In the genomic region with DNA sequence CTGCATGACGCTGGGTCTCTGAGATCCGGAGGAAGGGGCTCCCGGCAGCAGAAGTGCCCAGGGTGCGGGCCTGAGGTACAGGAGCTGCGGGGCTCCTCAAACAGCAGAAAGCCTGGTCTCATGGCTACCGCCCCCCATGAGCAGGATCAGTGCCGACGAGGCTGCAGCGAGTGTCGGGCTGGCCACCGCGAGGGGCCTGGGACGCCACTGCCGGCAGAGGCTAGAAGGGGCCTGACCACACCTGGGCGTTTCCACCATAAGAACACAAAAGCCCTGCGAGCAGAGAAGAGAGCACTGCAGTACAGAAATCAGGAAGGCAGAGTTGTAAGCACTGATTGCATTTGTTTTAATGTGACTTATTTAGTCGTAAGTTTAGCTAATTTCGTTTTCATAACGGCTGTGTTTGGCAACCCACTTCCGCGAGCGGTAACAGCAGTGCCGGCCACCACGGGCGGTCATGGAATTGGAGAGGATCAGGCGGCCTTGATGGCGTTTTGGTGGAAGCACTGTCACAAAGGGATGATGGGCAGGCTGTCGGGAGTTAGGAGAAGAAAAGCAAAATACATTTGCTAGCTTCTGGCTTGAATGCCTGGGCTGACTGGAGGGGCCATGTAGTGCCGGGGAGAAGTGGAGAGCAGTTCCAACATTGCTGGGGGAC, we compare ENCODE assay signal across 22 cellular contexts.
DNase-seq lines count a peak whose midpoint lies in the region; ATAC-seq and TF ChIP-seq lines count a peak whose summit lies in the region.
"Had no signal": no experiment of that assay in that cellular context is flagged by ENCODE, and none has a peak within 500 bp of the region (broad histone marks: within the 10 kb centered on the region; RNA-seq: fewer than 3 reads in every experiment).

No MANE protein-coding gene starts in this region.

- no peak overlapping the region for H3K4me3 ChIP-seq in psoas muscle
- H3K4me3 ChIP-seq: heart left ventricle, right lobe of liver, transverse colon had no signal

- peak overlapping the region; percentile 16 for H3K4me3 Mint-ChIP-seq in CD4-positive, alpha-beta T cell
- peak overlapping the region; percentile 11 for H3K4me3 Mint-ChIP-seq in glutamatergic neuron (ENCODE audit: unreplicated experiment)
- no peak overlapping the region for H3K4me3 Mint-ChIP-seq in stimulated activated memory B cell treated with anti-CD40 and anti-IgM and Interleukin-4, amounts not matched to agents 10 μg/mL and 1 μg/mL and 100 μg/mL, for 72 hours
- H3K4me3 Mint-ChIP-seq: activated CD4-positive, alpha-beta T cell treated with anti-CD3 and anti-CD28 coated beads for 36 hours; activated naive CD8-positive, alpha-beta T cell treated with anti-CD3 and anti-CD28 coated beads, Interleukin-2, amount 10 ng/mL, durations not matched to agents 7 days and 5 days; activated T-helper 1 cell treated with anti-CD3 and anti-CD28 coated beads, Interleukin-12 subunit alpha, Interleukin-12 subunit beta, Interleukin-2, Interleukin-4 antibody, amounts not matched to agents 30 ng/mL and 10 ng/mL and 1 ng/mL, durations not matched to agents 14 hours and 24 hours and 36 hours had no signal

- peaks cover 77% of the 10 kb centered on the region for H3K4me1 ChIP-seq in psoas muscle

- H3K9me3 Mint-ChIP-seq in CD4-positive, alpha-beta T cell = no peaks in the 10 kb centered on the region
- peaks cover 13% of the 10 kb centered on the region for H3K9me3 Mint-ChIP-seq in glutamatergic neuron (ENCODE audit: unreplicated experiment)
- H3K9me3 Mint-ChIP-seq in stimulated activated memory B cell treated with anti-CD40 and anti-IgM and Interleukin-4, amounts not matched to agents 10 μg/mL and 1 μg/mL and 100 μg/mL, for 72 hours = no peaks in the 10 kb centered on the region
- H3K9me3 Mint-ChIP-seq: activated naive CD8-positive, alpha-beta T cell treated with anti-CD3 and anti-CD28 coated beads, Interleukin-2, amount 10 ng/mL, durations not matched to agents 7 days and 5 days; activated T-helper 1 cell treated with anti-CD3 and anti-CD28 coated beads, Interleukin-12 subunit alpha, Interleukin-12 subunit beta, Interleukin-2, Interleukin-4 antibody, amounts not matched to agents 30 ng/mL and 10 ng/mL and 1 ng/mL, durations not matched to agents 14 hours and 24 hours and 36 hours had no signal

- no peaks in the 10 kb centered on the region for H3K36me3 Mint-ChIP-seq in CD4-positive, alpha-beta T cell (ENCODE audit: low read depth)
- no peaks in the 10 kb centered on the region for H3K36me3 Mint-ChIP-seq in glutamatergic neuron (ENCODE audit: unreplicated experiment)
- peaks cover 5% of the 10 kb centered on the region for H3K36me3 Mint-ChIP-seq in stimulated activated memory B cell treated with anti-CD40 and anti-IgM and Interleukin-4, amounts not matched to agents 10 μg/mL and 1 μg/mL and 100 μg/mL, for 72 hours

- no peak for ATAC-seq in CD4-positive, alpha-beta T cell (ENCODE audit: poor library complexity)
- ATAC-seq in psoas muscle (no peak), HG03025 (IDR thresholded peaks at IDR 0.05; ENCODE audit: low FRiP score, unreplicated experiment) (no peak)
- no peak for ATAC-seq in stimulated activated memory B cell treated with anti-CD40 and anti-IgM and Interleukin-4, amounts not matched to agents 10 μg/mL and 1 μg/mL and 100 μg/mL, for 72 hours
- ATAC-seq: activated CD4-positive, alpha-beta T cell treated with anti-CD3 and anti-CD28 coated beads for 36 hours; right lobe of liver had no signal

- no peak overlapping the region for H3K27ac ChIP-seq in CD4-positive, alpha-beta T cell (ENCODE audit: low read depth, low read length)
- peak overlapping the region; percentile 97 for H3K27ac ChIP-seq in psoas muscle
- H3K27ac ChIP-seq: right lobe of liver had no signal

- 89 to 94% (median 93%) methylated on average over 29 of the region's 29 CpGs for WGBS in psoas muscle, 3 donors

- H3K27ac Mint-ChIP-seq in CD4-positive, alpha-beta T cell = no peak overlapping the region
- H3K27ac Mint-ChIP-seq in glutamatergic neuron (ENCODE audit: unreplicated experiment) = no peak overlapping the region
- no peak overlapping the region for H3K27ac Mint-ChIP-seq in stimulated activated memory B cell treated with anti-CD40 and anti-IgM and Interleukin-4, amounts not matched to agents 10 μg/mL and 1 μg/mL and 100 μg/mL, for 72 hours
- H3K27ac Mint-ChIP-seq: activated CD4-positive, alpha-beta T cell treated with anti-CD3 and anti-CD28 coated beads for 36 hours; activated naive CD8-positive, alpha-beta T cell treated with anti-CD3 and anti-CD28 coated beads, Interleukin-2, amount 10 ng/mL, durations not matched to agents 7 days and 5 days; activated T-helper 1 cell treated with anti-CD3 and anti-CD28 coated beads, Interleukin-12 subunit alpha, Interleukin-12 subunit beta, Interleukin-2, Interleukin-4 antibody, amounts not matched to agents 30 ng/mL and 10 ng/mL and 1 ng/mL, durations not matched to agents 14 hours and 24 hours and 36 hours had no signal

- CTCF ChIA-PET in CD4-positive, alpha-beta T cell (lab: Charles Lee) = no interaction called here

- H3K4me1 Mint-ChIP-seq in CD4-positive, alpha-beta T cell (ENCODE audit: low read depth) = peaks cover 46% of the 10 kb centered on the region
- H3K4me1 Mint-ChIP-seq in glutamatergic neuron (ENCODE audit: low read depth, unreplicated experiment) = peaks cover 42% of the 10 kb centered on the region
- H3K4me1 Mint-ChIP-seq in stimulated activated memory B cell treated with anti-CD40 and anti-IgM and Interleukin-4, amounts not matched to agents 10 μg/mL and 1 μg/mL and 100 μg/mL, for 72 hours = peaks cover 36% of the 10 kb centered on the region

- peak; percentile 27 for DNase-seq in activated CD4-positive, CD25-positive, alpha-beta regulatory T cell treated with anti-CD3 and anti-CD28 coated beads, Interleukin-2, amount 50 U/mL, for 72 hours
- no peak for DNase-seq in activated CD4-positive, CD25-positive, alpha-beta regulatory T cell (lab: John Stamatoyannopoulos, UW)
- peak in 1 of 10 experiments; percentile 28 for DNase-seq in CD4-positive, alpha-beta T cell
- DNase-seq in glutamatergic neuron (no peak), psoas muscle (peak in 1 of 2 donors; percentile 44), amniotic stem cell (lab: John Stamatoyannopoulos, UW) (no peak)
- DNase-seq: activated CD4-positive, alpha-beta T cell treated with anti-CD3 and anti-CD28 coated beads for 36 hours; AML-193; cerebellar nuclear complex; effector CD4-positive, alpha-beta T cell; Karpas-422; naive B cell; NCI-H146; NCI-H446 treated with DMSO at 0.1 percent for 48 hours; SHP77 treated with DMSO at 0.1 percent for 48 hours had no signal

- TF ChIP-seq CTCF in CD4-positive, alpha-beta T cell (IDR thresholded peaks at IDR 0.05) = no peak
- no peak for TF ChIP-seq CTCF in glutamatergic neuron (IDR thresholded peaks at IDR 0.05; ENCODE audit: partially characterized antibody, unreplicated experiment)
- TF ChIP-seq CTCF in psoas muscle (IDR thresholded peaks at IDR 0.05) = no peak

- H3K9me3 ChIP-seq in CD4-positive, alpha-beta T cell (ENCODE audit: control insufficient read depth, low read length) = no peaks in the 10 kb centered on the region
- no peaks in the 10 kb centered on the region for H3K9me3 ChIP-seq in psoas muscle
- H3K9me3 ChIP-seq: heart left ventricle, right lobe of liver, transverse colon had no signal

- POLR2A ChIA-PET in CD4-positive, alpha-beta T cell (lab: Charles Lee) = interaction anchor here (1.6 kb wide), 1 partner anchor 118 kb away, joined by 4 read pairs; a partner anchor contains a TSS

- H3K36me3 ChIP-seq in psoas muscle (ENCODE audit: insufficient read depth in 1 of 2, low read depth in 1 of 2) = peaks cover 0 to 8% of the 10 kb centered on the region in 2 donors
- H3K36me3 ChIP-seq: right lobe of liver, transverse colon had no signal

- intact Hi-C loops in CD4-positive, alpha-beta T cell (cut with DNase I, micrococcal nuclease) = no loop called here
- intact Hi-C loops in psoas muscle (cut with DNase I) = no loop called here

- H3K27me3 ChIP-seq in CD4-positive, alpha-beta T cell (ENCODE audit: control insufficient read depth, insufficient read depth, low read length) = no peaks in the 10 kb centered on the region
- H3K27me3 ChIP-seq in psoas muscle (ENCODE audit: insufficient read depth in 3 of 3, low read length in 2 of 3) = no peaks in the 10 kb centered on the region
- H3K27me3 ChIP-seq: heart left ventricle, right lobe of liver, transverse colon had no signal

- no peaks in the 10 kb centered on the region for H3K27me3 Mint-ChIP-seq in CD4-positive, alpha-beta T cell
- H3K27me3 Mint-ChIP-seq in glutamatergic neuron (ENCODE audit: unreplicated experiment) = peaks cover 4% of the 10 kb centered on the region
- H3K27me3 Mint-ChIP-seq in stimulated activated memory B cell treated with anti-CD40 and anti-IgM and Interleukin-4, amounts not matched to agents 10 μg/mL and 1 μg/mL and 100 μg/mL, for 72 hours = peaks cover 22% of the 10 kb centered on the region
- H3K27me3 Mint-ChIP-seq: activated naive CD8-positive, alpha-beta T cell treated with anti-CD3 and anti-CD28 coated beads, Interleukin-2, amount 10 ng/mL, durations not matched to agents 7 days and 5 days had no signal
